In genomic region chr9:41082358-41082757, GRCh38 we compare ENCODE assay signal across 13 cellular contexts. TPM values are rescaled to one million over a fixed set of nuclear protein-coding genes. Genes with fewer than 3 reads are reported as not detected.
"Had no signal": no experiment of that assay in that cellular context is flagged by ENCODE, and none has a peak within 500 bp of the region (broad histone marks: within the 10 kb centered on the region; RNA-seq: fewer than 3 reads in every experiment).

No MANE protein-coding gene starts in this region.

RNA-seq across cellular contexts. Expression of gene FOXD4L6, which starts 46.1 kb away (rescaled TPM):
- total RNA-seq: colonic mucosa, endodermal cell, epithelial cell of proximal tubule, esophagus mucosa, fibroblast of lung, fibroblast of villous mesenchyme, foreskin keratinocyte, gastrocnemius medialis, gastroesophageal sphincter, glomerular endothelial cell, heart left ventricle, heart right ventricle had no signal
- polyA plus RNA-seq: endothelial cell of umbilical vein, fibroblast of lung, heart left ventricle, heart right ventricle had no signal
